In the genomic region with DNA sequence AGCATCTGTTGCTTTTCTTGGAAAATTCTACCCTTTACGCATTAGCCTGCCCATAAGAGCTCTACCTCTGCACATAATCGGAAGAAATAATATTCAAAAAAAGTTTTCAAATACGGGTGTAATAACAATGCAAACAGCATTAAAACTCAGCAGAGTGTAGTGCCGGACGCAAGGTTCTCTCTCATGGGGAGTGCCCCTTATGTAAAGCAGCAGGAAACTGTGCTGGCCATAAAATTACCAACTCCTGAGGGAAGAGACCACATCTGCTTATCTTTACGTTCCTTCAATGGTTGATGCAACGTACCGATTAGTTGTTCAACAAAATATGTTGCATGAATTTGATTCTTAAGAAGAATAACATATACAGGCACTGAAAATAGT, we compare ENCODE assay signal across 10 cellular contexts.
DNase-seq lines count a peak whose midpoint lies in the region; ATAC-seq and TF ChIP-seq lines count a peak whose summit lies in the region.
"Had no signal": no experiment of that assay in that cellular context is flagged by ENCODE, and none has a peak within 500 bp of the region (broad histone marks: within the 10 kb centered on the region; RNA-seq: fewer than 3 reads in every experiment).

No MANE protein-coding gene starts in this region.

- intact Hi-C loops in cardiac septum (cut with DNase I) = no loop called here

- peak overlapping the region in 1 of 2 experiments; percentile 25 for H3K4me3 ChIP-seq in neutrophil (ENCODE audit: low read depth in 1 of 2, low read length in 1 of 2)

- DNase-seq in NAMALWA (ENCODE audit: low spot score) (peak; percentile 78), cardiac septum (ENCODE audit: low spot score) (no peak), NCI-H2081 treated with DMSO at 0.1 percent for 48 hours (lab: John Stamatoyannopoulos, UW) (no peak), cerebellar nuclear complex (lab: John Stamatoyannopoulos, UW) (no peak), NCI-H1092 treated with DMSO at 0.1 percent for 48 hours (lab: John Stamatoyannopoulos, UW) (no peak)
- DNase-seq: left cardiac atrium, NCI-H69 had no signal

- H3K4me1 ChIP-seq in neutrophil (ENCODE audit: control insufficient read depth in 1 of 2, insufficient read depth in 1 of 2, low read depth in 1 of 2, low read length in 1 of 2) = peaks cover 31 to 34% of the 10 kb centered on the region in 2 experiments

- no peak for TF ChIP-seq CTCF in neutrophil (IDR thresholded peaks at IDR 0.05)

- H3K9me3 ChIP-seq in neutrophil = no peaks in the 10 kb centered on the region

- H3K36me3 ChIP-seq in neutrophil = no peaks in the 10 kb centered on the region

- H3K27me3 ChIP-seq in neutrophil = peaks cover 12% of the 10 kb centered on the region

- H3K27ac ChIP-seq in neutrophil = peak overlapping the region; percentile 62

- ATAC-seq in GM19023 (IDR thresholded peaks at IDR 0.05; ENCODE audit: unreplicated experiment) = peak; percentile 88
- peak; percentile 85 for ATAC-seq in HG02678 (IDR thresholded peaks at IDR 0.05; ENCODE audit: unreplicated experiment)
